ENCODE assay signal across 9 cellular contexts in the genomic region with DNA sequence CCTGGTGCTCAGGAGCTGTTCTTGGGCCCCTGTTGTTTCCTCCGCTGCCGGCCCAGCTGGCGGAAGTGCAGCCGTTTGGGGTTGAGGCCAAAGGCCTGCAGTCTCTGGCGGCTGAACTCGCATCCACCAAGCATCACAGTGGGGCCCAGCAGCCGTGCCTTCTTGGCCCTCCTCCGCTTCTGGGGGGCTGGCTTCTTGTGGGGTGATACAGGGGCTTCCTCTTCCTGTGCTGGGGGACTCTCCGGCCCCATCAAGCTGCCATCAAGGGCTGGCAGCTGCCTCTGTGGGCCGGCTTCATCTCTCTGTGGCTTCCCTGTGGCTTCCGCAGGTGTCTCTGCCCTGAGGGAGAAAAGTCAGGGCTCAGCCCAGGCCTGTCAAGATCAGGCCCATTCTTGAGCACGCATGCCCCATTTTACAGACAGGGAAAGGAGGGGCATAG. TPM values are rescaled to one million over a fixed set of nuclear protein-coding genes. Genes with fewer than 3 reads are reported as not detected.
DNase-seq lines count a peak whose midpoint lies in the region; ATAC-seq and TF ChIP-seq lines count a peak whose summit lies in the region.
"Had no signal": no experiment of that assay in that cellular context is flagged by ENCODE, and none has a peak within 500 bp of the region (broad histone marks: within the 10 kb centered on the region; RNA-seq: fewer than 3 reads in every experiment).

No MANE protein-coding gene starts in this region.

- peak; percentile 85 for DNase-seq in GM10266 (ENCODE audit: extremely low spot score)
- DNase-seq in activated CD8-positive, alpha-beta memory T cell treated with anti-CD3 and anti-CD28 coated beads for 24 hours: peak; percentile 80
- DNase-seq in myocyte (ENCODE audit: low read depth): peak; percentile 46
- DNase-seq in 8988T: no peak
- no peak for DNase-seq in DMS153 treated with DMSO at 0.1 percent for 48 hours (lab: John Stamatoyannopoulos, UW; ENCODE audit: unreplicated experiment)
- no peak for DNase-seq in MG63
- DNase-seq in NCI-H146 (lab: John Stamatoyannopoulos, UW): no peak

- peaks cover 95% of the 10 kb centered on the region for H3K36me3 ChIP-seq in MG63

- H3K9me3 ChIP-seq in MG63: 0 out of 2 replicates have a peak, but pooled peaks cover 3% of the 10 kb centered on the region

- no peaks in the 10 kb centered on the region for H3K27me3 ChIP-seq in MG63

- no peak for TF ChIP-seq CTCF in GM10266 (IDR thresholded peaks at IDR 0.05; ENCODE audit: control insufficient read depth, insufficient read depth, low read depth, missing control alignments)

- ATAC-seq in HG02943 (IDR thresholded peaks at IDR 0.05; ENCODE audit: low read depth, unreplicated experiment): peak; percentile 64

- no peak overlapping the region for H3K4me3 ChIP-seq in MG63

RNA-seq across cellular contexts. Expression of gene ATG4D, which starts 10.3 kb away (rescaled TPM):
- 36.8 and 52.8 TPM in 2 replicates for total RNA-seq in myocyte
- polyA plus RNA-seq in myocyte (2012): 33.2 TPM
- 16.6 and 27.0 TPM in 2 replicates for total RNA-seq in MG63 (2014; rRNA removed; shearing (Covaris generic); ENCODE audit: low replicate concordance)

RNA-seq across cellular contexts. Expression of gene KRI1, which starts 11.8 kb away (rescaled TPM):
- 13.9 and 22.1 TPM in 2 replicates for total RNA-seq in myocyte
- polyA plus RNA-seq in myocyte (2012): 19.5 TPM
- total RNA-seq in MG63 (2014; rRNA removed; shearing (Covaris generic); ENCODE audit: low replicate concordance): 31.7 and 43.3 TPM in 2 replicates

RNA-seq across cellular contexts. Expression of gene CDKN2D, which starts 14.8 kb away (rescaled TPM):
- total RNA-seq in myocyte: 10.2 and 16.5 TPM in 2 replicates
- polyA plus RNA-seq in myocyte (2012): 11.9 TPM
- total RNA-seq in MG63 (2014; rRNA removed; shearing (Covaris generic); ENCODE audit: low replicate concordance): 24.9 and 43.3 TPM in 2 replicates

RNA-seq across cellular contexts. Expression of gene AP1M2, which starts 33.1 kb away (rescaled TPM):
- 1.6 TPM in 1 of 2 replicates, not detected in the other for total RNA-seq in myocyte
- polyA plus RNA-seq in myocyte (2012): 1.6 TPM
- total RNA-seq in MG63 (2014; rRNA removed; shearing (Covaris generic); ENCODE audit: low replicate concordance): 1.4 TPM in 1 of 2 replicates, not detected in the other

RNA-seq across cellular contexts. Expression of gene S1PR5, which starts 36.7 kb away (rescaled TPM):
- 0.21 and 1.1 TPM in 2 replicates for total RNA-seq in myocyte
- 0.09 TPM for polyA plus RNA-seq in myocyte (2012)
- not detected in 2 replicates for total RNA-seq in MG63 (2014; rRNA removed; shearing (Covaris generic); ENCODE audit: low replicate concordance)
- total RNA-seq: fibroblast of lung had no signal

Comparison
In these comparisons a context has a peak if more than half of its experiments do, and no peak if none do; other contexts are left out.
1. DNase-seq: peak in GM10266 (single experiment), activated CD8-positive, alpha-beta memory T cell treated with anti-CD3 and anti-CD28 coated beads for 24 hours (single experiment) and myocyte (single experiment); none in 8988T (single experiment), DMS153 treated with DMSO at 0.1 percent for 48 hours (single experiment), MG63 (single experiment) and NCI-H146 (single experiment).